8 cellular contexts compared by ENCODE assay signal in the genomic region with DNA sequence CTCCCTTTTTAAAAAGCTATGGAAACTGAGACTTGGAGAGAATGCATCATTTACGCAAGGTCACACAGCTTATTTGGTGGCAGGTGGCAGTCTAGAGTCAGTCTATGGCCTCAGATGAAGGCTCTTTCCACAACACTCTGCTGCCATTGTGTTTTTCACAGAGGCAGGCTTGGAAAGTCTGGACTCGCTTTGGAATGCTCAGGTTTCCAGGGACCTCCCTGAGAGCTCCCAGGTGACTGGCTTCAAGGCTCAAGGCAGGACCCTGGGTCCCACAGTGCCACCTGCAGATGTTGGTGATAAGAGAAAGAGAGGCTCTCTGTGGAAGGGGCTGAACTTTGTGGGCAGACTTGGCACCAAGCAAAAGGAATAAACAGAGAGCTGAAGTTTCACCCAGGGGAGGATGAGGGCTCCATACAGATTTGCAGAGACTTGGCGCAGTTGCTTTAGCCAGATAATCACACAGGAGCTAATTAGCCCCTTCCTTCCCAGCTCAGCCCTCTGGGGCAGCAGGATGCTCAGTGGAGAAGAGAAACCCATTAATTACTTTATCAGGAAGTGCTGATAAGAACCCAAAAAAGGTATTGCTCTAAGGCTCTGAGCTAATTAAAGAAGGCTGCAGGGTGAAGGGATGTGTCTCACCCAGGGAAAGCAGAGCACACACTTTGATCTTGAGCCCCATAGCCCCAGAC.
A peak's percentile ranks its signal among the peaks of the same experiment; 100 is the strongest.
DNase-seq lines count a peak whose midpoint lies in the region; ATAC-seq and TF ChIP-seq lines count a peak whose summit lies in the region.

No MANE protein-coding gene starts in this region.

- H3K36me3 Mint-ChIP-seq in Caco-2 (ENCODE audit: insufficient read depth, unreplicated experiment) = no peaks in the 10 kb centered on the region
- no peaks in the 10 kb centered on the region for H3K36me3 Mint-ChIP-seq in activated B cell treated with CpG ODN at 0.5 μM for 24 hours (ENCODE audit: low read depth)
- peaks cover 6% of the 10 kb centered on the region for H3K36me3 Mint-ChIP-seq in endothelial cell (ENCODE audit: low read depth, unreplicated experiment)
- H3K36me3 Mint-ChIP-seq in MCF 10A (ENCODE audit: insufficient read depth, unreplicated experiment) = no peaks in the 10 kb centered on the region

- H3K4me1 Mint-ChIP-seq in Caco-2 (ENCODE audit: low read depth, unreplicated experiment) (peaks cover 12% of the 10 kb centered on the region), activated B cell treated with CpG ODN at 0.5 μM for 24 hours (peaks cover 95% of the 10 kb centered on the region), endothelial cell (ENCODE audit: unreplicated experiment) (peaks cover 67% of the 10 kb centered on the region), MCF 10A (ENCODE audit: insufficient read depth, unreplicated experiment) (no peaks in the 10 kb centered on the region)

- peak overlapping the region; percentile 53 for H3K27ac Mint-ChIP-seq in Caco-2 (ENCODE audit: unreplicated experiment)
- peak overlapping the region; percentile 98 for H3K27ac Mint-ChIP-seq in activated B cell treated with CpG ODN at 0.5 μM for 24 hours
- H3K27ac Mint-ChIP-seq in endothelial cell (ENCODE audit: unreplicated experiment) = no peak overlapping the region
- no peak overlapping the region for H3K27ac Mint-ChIP-seq in MCF 10A (ENCODE audit: low read depth, unreplicated experiment)

- H3K36me3 ChIP-seq in Caco-2 (ENCODE audit: control insufficient read depth, insufficient read depth, low read length) = no peaks in the 10 kb centered on the region

- H3K9me3 ChIP-seq in Caco-2 = no peaks in the 10 kb centered on the region

- H3K9me3 Mint-ChIP-seq in Caco-2 (ENCODE audit: unreplicated experiment) (peaks cover 9% of the 10 kb centered on the region), activated B cell treated with CpG ODN at 0.5 μM for 24 hours (no peaks in the 10 kb centered on the region), endothelial cell (ENCODE audit: unreplicated experiment) (peaks cover 3% of the 10 kb centered on the region), MCF 10A (ENCODE audit: unreplicated experiment) (peaks cover 10% of the 10 kb centered on the region)

- DNase-seq in Caco-2 (peak in 1 of 2 experiments; percentile 42), GM20000 (ENCODE audit: low spot score) (peak; percentile 17), activated B cell treated with CpG ODN at 0.5 μM for 24 hours (no peak), left kidney (ENCODE audit: low read depth, low spot score) (peak; percentile 38), endothelial cell (ENCODE audit: low spot score) (no peak), MCF 10A (ENCODE audit: unreplicated experiment) (no peak), NCI-H748 (lab: John Stamatoyannopoulos, UW; ENCODE audit: unreplicated experiment) (no peak)

- ATAC-seq in activated B cell treated with CpG ODN at 0.5 μM for 24 hours (ENCODE audit: low read depth) = no peak
- ATAC-seq in GM21367 (IDR thresholded peaks at IDR 0.05; ENCODE audit: unreplicated experiment) = no peak

- H3K4me3 ChIP-seq in Caco-2 (ENCODE audit: low read depth, low read length) = no peak overlapping the region

- POLR2A ChIA-PET in Caco-2 (lab: Charles Lee) (no interaction called here), activated B cell treated with CpG ODN at 0.5 μM for 24 hours (lab: Charles Lee) (interaction anchor here (0.9 to 7.6 kb wide), 16 partner anchors 9 to 188 kb away, joined by 3 to 147 read pairs (median 5); partner anchors contain the start of genes LBH and YPEL5), MCF 10A (lab: Yijun Ruan, JAX) (no interaction called here)

- no peaks in the 10 kb centered on the region for H3K27me3 ChIP-seq in Caco-2 (replicated peaks; ENCODE audit: control insufficient read depth, insufficient read depth, low read length)

- CTCF ChIA-PET in Caco-2 (lab: Charles Lee) = interaction anchor here (0.8 to 1.4 kb wide), 5 partner anchors 104 to 377 kb away, joined by 3 to 10 read pairs (median 4); partner anchors contain the start of gene LBH
- CTCF ChIA-PET in activated B cell treated with CpG ODN at 0.5 μM for 24 hours (lab: Charles Lee) = interaction anchor here (0.7 to 4.6 kb wide), 33 partner anchors 9 to 835 kb away, joined by 3 to 51 read pairs (median 4); partner anchors contain the start of genes LBH and LCLAT1
- CTCF ChIA-PET in MCF 10A (lab: Yijun Ruan, JAX) = interaction anchor here (0.5 to 1.4 kb wide), 8 partner anchors 15 to 373 kb away, joined by 3 to 5 read pairs (median 3); no protein-coding TSS in a partner anchor

- H3K4me3 Mint-ChIP-seq in Caco-2 (ENCODE audit: unreplicated experiment) (no peak overlapping the region), activated B cell treated with CpG ODN at 0.5 μM for 24 hours (peak overlapping the region; percentile 60), endothelial cell (ENCODE audit: unreplicated experiment) (no peak overlapping the region), MCF 10A (ENCODE audit: unreplicated experiment) (no peak overlapping the region)

- BruUV-seq in Caco-2 (replicated peaks; lab: Mats Ljungman, UMichigan) (no TSS peak), MCF 10A (replicated peaks; lab: Mats Ljungman, UMichigan) (no TSS peak)

- H3K4me1 ChIP-seq in Caco-2 = peaks cover 18% of the 10 kb centered on the region; the same call in 1 of the 2 replicates

- TF ChIP-seq CTCF in Caco-2 (IDR thresholded peaks at IDR 0.05; ENCODE audit: insufficient read depth in 1 of 2, low read depth in 1 of 2, low read length in 1 of 2, severe bottlenecking in 1 of 2, unreplicated experiment in 1 of 2) (peak in 1 of 2 experiments; percentile 10), GM20000 (IDR thresholded peaks at IDR 0.05; ENCODE audit: extremely low read depth, missing control alignments) (no peak), activated B cell treated with CpG ODN at 0.5 μM for 24 hours (IDR thresholded peaks at IDR 0.05) (no peak), endothelial cell (IDR thresholded peaks at IDR 0.05; ENCODE audit: unreplicated experiment) (no peak), MCF 10A (IDR thresholded peaks at IDR 0.05; ENCODE audit: unreplicated experiment) (no peak)

- intact Hi-C loops in Caco-2 (cut with micrococcal nuclease; ENCODE audit: unreplicated experiment) (loop anchor here (2.0 to 10.0 kb wide), 2 partner anchors 126 to 170 kb away; no protein-coding TSS in a partner anchor), activated B cell treated with CpG ODN at 0.5 μM for 24 hours (cut with micrococcal nuclease) (loop anchor here (1.0 to 2.0 kb wide), 2 partner anchors 127 to 372 kb away; no protein-coding TSS in a partner anchor), MCF 10A (cut with micrococcal nuclease) (no loop called here)

- H3K27me3 Mint-ChIP-seq in Caco-2 (ENCODE audit: insufficient read depth, unreplicated experiment) (no peaks in the 10 kb centered on the region), activated B cell treated with CpG ODN at 0.5 μM for 24 hours (no peaks in the 10 kb centered on the region), endothelial cell (ENCODE audit: unreplicated experiment) (peaks cover 6% of the 10 kb centered on the region), MCF 10A (ENCODE audit: insufficient read depth, unreplicated experiment) (no peaks in the 10 kb centered on the region)

Comparison
In these comparisons a context has a peak if more than half of its experiments do, and no peak if none do; other contexts are left out.
1. DNase-seq: peak in GM20000 (single experiment) and left kidney (single experiment); none in activated B cell treated with CpG ODN at 0.5 μM for 24 hours (single experiment), endothelial cell (single experiment), MCF 10A (single experiment) and NCI-H748 (single experiment).
2. H3K27ac Mint-ChIP-seq: peak in Caco-2 (single experiment) and activated B cell treated with CpG ODN at 0.5 μM for 24 hours (single experiment); none in endothelial cell (single experiment) and MCF 10A (single experiment).